ENCODE assay signal across 9 cellular contexts in the genomic region with DNA sequence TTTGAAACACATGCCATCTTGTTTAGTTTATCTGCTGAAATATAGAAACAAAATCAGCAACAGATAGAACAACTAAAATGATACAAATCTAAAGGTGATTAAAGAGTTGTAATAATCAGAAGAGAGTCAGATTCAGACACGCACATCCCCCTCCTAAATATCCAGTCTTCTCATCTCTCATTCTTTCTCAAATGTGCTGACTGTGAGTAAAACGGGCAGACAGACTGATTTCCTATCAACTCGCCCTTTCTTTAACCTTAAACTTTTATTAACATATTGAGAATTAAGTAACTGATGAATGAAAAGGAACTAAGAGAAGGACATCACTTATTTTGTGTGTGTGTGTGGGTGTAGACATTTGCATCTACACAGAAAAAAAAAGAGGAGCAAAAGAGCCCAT. TPM values are rescaled to one million over a fixed set of nuclear protein-coding genes. Genes with fewer than 3 reads are reported as not detected.
"Had no signal": no experiment of that assay in that cellular context is flagged by ENCODE, and none has a peak within 500 bp of the region (broad histone marks: within the 10 kb centered on the region; RNA-seq: fewer than 3 reads in every experiment).

No MANE protein-coding gene starts in this region.

- H2AFZ ChIP-seq: GM23248 had no signal

- DNase-seq: GM23248, GOT3, H9, HCEC 1CT, KBM-7 had no signal

- H3K4me2 ChIP-seq: KMS-11 had no signal

- H3K27ac ChIP-seq: GM23248, KMS-11 had no signal

- FAIRE-seq: H54, HTR-8/SVneo had no signal

- H3K4me3 ChIP-seq: GM23248 had no signal

- H3K9ac ChIP-seq: GM23248, KMS-11 had no signal

RNA-seq across cellular contexts. Expression of a gene that starts 34.6 kb away (rescaled TPM):
- total RNA-seq: GM23248, H9, HT-29 had no signal
- polyA plus RNA-seq: GM23248 had no signal
